Comparison of ENCODE assay signal across 13 cellular contexts in the genomic region with DNA sequence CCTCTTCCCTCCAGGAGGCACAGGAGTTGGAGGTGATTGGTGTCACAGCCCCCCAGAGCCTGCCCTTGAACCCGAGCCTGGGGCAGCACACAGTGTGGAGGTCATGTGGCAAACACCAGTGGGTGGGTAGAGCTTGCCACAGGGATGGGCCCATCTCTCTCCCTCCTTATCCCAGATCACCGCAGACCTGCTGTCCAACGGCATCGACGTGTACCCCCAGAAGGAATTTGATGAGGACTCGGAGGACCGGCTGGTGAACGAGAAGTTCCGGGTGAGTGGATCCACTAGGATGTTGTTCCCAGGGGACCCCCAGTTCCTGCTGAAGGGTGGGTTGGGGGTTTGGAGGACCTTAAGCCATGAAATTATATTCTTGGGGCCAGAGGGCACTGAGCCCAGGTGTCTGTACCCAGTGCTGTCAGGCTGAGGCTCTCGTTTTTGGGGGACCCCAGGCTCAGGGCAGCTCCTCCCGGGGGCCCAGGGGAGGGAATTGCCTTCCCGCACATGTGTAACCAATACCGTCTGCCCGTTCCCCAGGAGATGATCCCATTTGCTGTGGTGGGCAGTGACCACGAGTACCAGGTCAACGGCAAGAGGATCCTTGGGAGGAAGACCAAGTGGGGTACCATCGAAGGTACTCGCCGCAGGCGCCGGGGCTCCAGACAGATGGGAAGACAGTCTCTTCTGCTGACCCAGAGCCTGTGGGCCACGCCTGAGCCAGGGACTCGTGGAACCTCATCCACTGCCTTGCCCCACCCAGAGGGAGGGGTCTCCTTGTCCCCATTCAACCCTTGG.
DNase-seq lines count a peak whose midpoint lies in the region; ATAC-seq and TF ChIP-seq lines count a peak whose summit lies in the region.
"Had no signal": no experiment of that assay in that cellular context is flagged by ENCODE, and none has a peak within 500 bp of the region (broad histone marks: within the 10 kb centered on the region; RNA-seq: fewer than 3 reads in every experiment).

No MANE protein-coding gene starts in this region.

- H3K4me3 ChIP-seq in right lobe of liver (no peak overlapping the region), transverse colon (no peak overlapping the region), mammary epithelial cell (replicated peaks in 1 of 3; ENCODE audit: insufficient read depth in 1 of 3, low read depth in 2 of 3, low read length in 3 of 3) (no peak overlapping the region)

- TF ChIP-seq POLR2A in right lobe of liver (IDR thresholded peaks at IDR 0.05) (no peak), transverse colon (IDR thresholded peaks at IDR 0.05) (no peak)

- peaks cover 10% of the 10 kb centered on the region for H3K4me1 Mint-ChIP-seq in T-helper 17 cell

- no TSS peak for BruUV-seq in mammary epithelial cell (replicated peaks; lab: Mats Ljungman, UMichigan)

- CTCF ChIA-PET in mammary epithelial cell (lab: Charles Lee; ENCODE audit: low non-redundant PET), result no interaction called here

- peak overlapping the region; percentile 87 for H3K27ac Mint-ChIP-seq in T-helper 17 cell

- no peaks in the 10 kb centered on the region for H4K20me1 ChIP-seq in mammary epithelial cell (ENCODE audit: insufficient read depth, low read length)

- H3K4me3 Mint-ChIP-seq in T-helper 17 cell, result no peak overlapping the region

- in situ Hi-C loops in transverse colon (cut with MboI; ENCODE audit: low pct_ligation_motif_present in 1 of 4, low pct_unique_long_range_greater_than_20kb in 1 of 4, low sequenced_read_pairs in 3 of 4) (loop anchor here (5.0 to 25.0 kb wide), 6 partner anchors 50 to 160 kb away; no protein-coding TSS in a partner anchor), mammary epithelial cell (cut with MboI; ENCODE audit: low sequenced_read_pairs in 2 of 2) (loop anchor here in 1 of 2 donors (10.0 kb wide), 1 partner anchor 168 kb away; no protein-coding TSS in a partner anchor)

- H3K79me2 ChIP-seq in mammary epithelial cell (ENCODE audit: insufficient read depth, low read length), result peaks cover 24% of the 10 kb centered on the region

- H3K9me3 ChIP-seq in T-helper 17 cell (ENCODE audit: control insufficient read depth, low read length, poor library complexity, severe bottlenecking) (no peaks in the 10 kb centered on the region), right lobe of liver (no peaks in the 10 kb centered on the region), transverse colon (no peaks in the 10 kb centered on the region), mammary epithelial cell (replicated peaks; ENCODE audit: insufficient read depth, low read length) (no peaks in the 10 kb centered on the region)
- H3K9me3 ChIP-seq: BE2C had no signal

- TF ChIP-seq CTCF in right lobe of liver (IDR thresholded peaks at IDR 0.05) (no peak), transverse colon (IDR thresholded peaks at IDR 0.05) (no peak), mammary epithelial cell (conservative IDR thresholded peaks at IDR 0.05 in 1 of 2, IDR thresholded peaks at IDR 0.05 in 1 of 2; ENCODE audit: extremely low read depth in 1 of 2, insufficient read depth in 1 of 2, low read depth in 1 of 2, low read length in 2 of 2) (no peak)

- H3K36me3 ChIP-seq in right lobe of liver, result peaks cover 3 to 61% (median 21%) of the 10 kb centered on the region in 4 donors
- H3K36me3 ChIP-seq in transverse colon, result peaks cover 0 to 33% (median 8%) of the 10 kb centered on the region in 4 donors
- peaks cover 40% of the 10 kb centered on the region for H3K36me3 ChIP-seq in mammary epithelial cell (ENCODE audit: insufficient read depth, low read length)

- H3K36me3 Mint-ChIP-seq in T-helper 17 cell (ENCODE audit: low read depth), result no peaks in the 10 kb centered on the region

- no peaks in the 10 kb centered on the region for H3K27me3 ChIP-seq in right lobe of liver
- H3K27me3 ChIP-seq in transverse colon, result no peaks in the 10 kb centered on the region
- no peaks in the 10 kb centered on the region for H3K27me3 ChIP-seq in mammary epithelial cell (ENCODE audit: insufficient read depth, low read length)
- H3K27me3 ChIP-seq: BE2C had no signal

- no peaks in the 10 kb centered on the region for H3K27me3 Mint-ChIP-seq in T-helper 17 cell

- no peak for ATAC-seq in Right ventricle myocardium superior (ENCODE audit: poor library complexity)
- no peak for ATAC-seq in T-helper 17 cell
- ATAC-seq in right lobe of liver, result no peak

- intact Hi-C loops in cardiac septum (cut with DNase I), result loop anchor here (5.0 to 10.0 kb wide), 2 partner anchors 85 to 398 kb away; no protein-coding TSS in a partner anchor
- intact Hi-C loops in Right ventricle myocardium superior (cut with DNase I), result loop anchor here (5.0 kb wide), 1 partner anchor 60 kb away; no protein-coding TSS in a partner anchor
- intact Hi-C loops in right lobe of liver (cut with DNase I), result loop anchor here (5.0 to 10.0 kb wide), 4 partner anchors 55 to 160 kb away; no protein-coding TSS in a partner anchor
- intact Hi-C loops in transverse colon (cut with DNase I; ENCODE audit: low total_unique reads), result no loop called here
- intact Hi-C loops in mammary epithelial cell (cut with micrococcal nuclease), result no loop called here

- 100% methylated on average over 2 of the region's 23 CpGs for WGBS in right lobe of liver (ENCODE audit: insufficient coverage, low coverage, low lambda C conversion rate, missing lambda C conversion rate)
- 84% methylated on average over 19 of the region's 23 CpGs; no CpG with 5 or more reads in 1 of the 2 donors for WGBS in transverse colon (ENCODE audit: low coverage in 1 of 2), 2 donors
- 94% methylated on average over 15 of the region's 23 CpGs for WGBS in mammary epithelial cell (ENCODE audit: low coverage, missing lambda C conversion rate)

- dilution Hi-C loops in mammary epithelial cell (cut with HindIII; ENCODE audit: low sequenced_read_pairs), result no loop called here

- no peak overlapping the region for H2AFZ ChIP-seq in mammary epithelial cell (ENCODE audit: low read depth, low read length)

- no peak overlapping the region for H3K9ac ChIP-seq in mammary epithelial cell (ENCODE audit: insufficient read depth, low read length)

- no peak overlapping the region for H3K27ac ChIP-seq in right lobe of liver
- H3K27ac ChIP-seq in transverse colon, result peak overlapping the region in 2 of 4 donors; percentile 12 to 81
- no peak overlapping the region for H3K27ac ChIP-seq in mammary epithelial cell (ENCODE audit: insufficient read depth, low read depth, low read length)

- TF ChIP-seq EP300 in transverse colon (IDR thresholded peaks at IDR 0.05; ENCODE audit: low read depth), result no peak

- H3K4me1 ChIP-seq in right lobe of liver, result peaks cover 0 to 16% (median 7%) of the 10 kb centered on the region in 4 donors
- H3K4me1 ChIP-seq in transverse colon, result peaks cover 0 to 23% (median 21%) of the 10 kb centered on the region in 4 donors
- no peaks in the 10 kb centered on the region for H3K4me1 ChIP-seq in mammary epithelial cell (ENCODE audit: insufficient read depth, low read length)
- H3K4me1 ChIP-seq: BE2C had no signal

- DNase-seq in cardiac septum (ENCODE audit: low spot score) (peak; percentile 66), Right ventricle myocardium superior (no peak), T-helper 17 cell (peak in 1 of 3 donors; percentile 5), right lobe of liver (peak in 2 of 3 donors; percentile 48 to 51), transverse colon (peak; percentile 8), mammary epithelial cell (no peak), 8988T (no peak), AML-193 (lab: John Stamatoyannopoulos, UW) (no peak)
- DNase-seq: erythroblast, GF-D8, NCI-H1417 treated with DMSO at 0.1 percent for 48 hours, RPMI8226 had no signal

- H3K4me2 ChIP-seq in mammary epithelial cell (ENCODE audit: insufficient read depth, low read depth, low read length), result no peak overlapping the region

Comparison
In these comparisons a context has a peak if more than half of its experiments do, and no peak if none do; other contexts are left out.
1. DNase-seq: peak in cardiac septum (single experiment), right lobe of liver (2 of 3) and transverse colon (single experiment); none in Right ventricle myocardium superior (single experiment), mammary epithelial cell (single experiment), 8988T (single experiment) and AML-193 (0 of 2).
2. intact Hi-C loops: an anchor here in cardiac septum (5.0 to 10.0 kb wide), Right ventricle myocardium superior (5.0 kb wide) and right lobe of liver (5.0 to 10.0 kb wide); none called in transverse colon and mammary epithelial cell.